ENCODE assay signal across 13 cellular contexts in the genomic region with DNA sequence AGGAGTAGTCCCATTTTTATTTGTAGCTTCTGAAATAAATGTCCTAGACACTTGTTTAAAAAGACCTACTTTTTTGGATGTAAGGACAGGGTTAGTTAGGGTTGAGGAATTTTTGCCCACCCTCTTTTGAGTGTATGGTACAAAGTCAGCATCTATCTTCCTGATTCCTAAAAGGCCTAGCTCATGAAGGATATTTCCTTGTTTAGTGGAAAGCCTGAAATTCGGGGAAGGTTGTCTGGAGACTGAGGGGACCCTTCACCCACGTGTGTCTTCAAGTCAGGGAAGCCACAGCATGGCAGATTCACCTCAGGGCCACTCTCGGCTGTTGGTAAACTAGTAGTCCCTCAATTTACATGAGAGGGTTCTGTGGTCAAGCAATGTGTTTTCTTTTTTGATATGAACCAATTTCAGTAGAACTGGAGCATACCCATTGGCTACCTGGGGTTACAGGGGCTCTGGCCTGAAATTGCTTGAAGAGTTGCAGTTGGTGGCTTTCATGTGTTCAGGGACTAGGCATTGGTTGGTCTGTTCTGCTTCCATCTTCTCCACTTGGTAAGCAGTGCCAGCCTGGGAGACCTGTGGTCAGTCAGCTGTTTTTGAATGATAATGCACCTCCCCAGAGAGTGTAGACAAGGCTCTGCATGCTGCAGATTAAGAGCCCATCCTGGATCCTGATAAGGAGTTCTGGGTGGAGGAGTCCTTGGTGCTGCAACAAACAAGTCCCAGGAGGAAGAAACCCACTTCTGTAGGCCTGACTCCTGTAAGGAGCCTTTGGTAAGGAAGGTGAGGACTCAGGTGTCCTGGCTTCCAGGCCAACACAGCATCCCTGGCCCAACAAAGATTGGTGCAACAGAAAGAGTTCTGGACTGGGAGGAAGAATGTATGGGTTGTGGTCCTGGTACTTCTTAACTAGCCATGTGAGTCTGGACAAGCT. TPM values are rescaled to one million over a fixed set of nuclear protein-coding genes. Genes with fewer than 3 reads are reported as not detected.
DNase-seq lines count a peak whose midpoint lies in the region; ATAC-seq and TF ChIP-seq lines count a peak whose summit lies in the region.
"Had no signal": no experiment of that assay in that cellular context is flagged by ENCODE, and none has a peak within 500 bp of the region (broad histone marks: within the 10 kb centered on the region; RNA-seq: fewer than 3 reads in every experiment).

No MANE protein-coding gene starts in this region.

- H3K4me1 Mint-ChIP-seq in CD4-positive, alpha-beta T cell (ENCODE audit: low read depth), result peaks cover 73% of the 10 kb centered on the region
- H3K4me1 Mint-ChIP-seq in activated CD4-positive, alpha-beta memory T cell treated with anti-CD3 and anti-CD28 coated beads for 36 hours (ENCODE audit: low read depth), result peaks cover 39% of the 10 kb centered on the region
- H3K4me1 Mint-ChIP-seq in naive B cell (peaks cover 59 to 79% (median 66%) of the 10 kb centered on the region in 3 donors), chondrocyte (ENCODE audit: low read depth) (peaks cover 40% of the 10 kb centered on the region)

- no peak for DNase-seq in CD4-positive, alpha-beta T cell
- no peak for DNase-seq in activated CD4-positive, alpha-beta memory T cell treated with anti-CD3 and anti-CD28 coated beads for 36 hours
- DNase-seq in naive B cell (no peak), NCI-H69 (lab: John Stamatoyannopoulos, UW) (no peak), DMS 273 treated with DMSO at 0.1 percent for 48 hours (lab: John Stamatoyannopoulos, UW) (no peak), SKM-1 treated with dmso at 0.1 percent for 144 hours (lab: John Stamatoyannopoulos, UW; ENCODE audit: unreplicated experiment) (no peak), chondrocyte (ENCODE audit: low spot score) (no peak)
- DNase-seq: Caco-2; central memory CD4-positive, alpha-beta T cell; stimulated activated naive CD4-positive, alpha-beta T cell treated with Interleukin-2 at 50 U/mL for 16 hours had no signal

- no peak overlapping the region for H3K27ac ChIP-seq in CD4-positive, alpha-beta T cell (ENCODE audit: low read depth, low read length)

- CTCF ChIA-PET in CD4-positive, alpha-beta T cell (lab: Charles Lee), result interaction anchor here (0.8 to 10.5 kb wide), 3 partner anchors 14 to 43 kb away, joined by 4 to 106 read pairs (median 81); no protein-coding TSS in a partner anchor
- CTCF ChIA-PET in activated CD4-positive, alpha-beta memory T cell treated with anti-CD3 and anti-CD28 coated beads for 36 hours (lab: Charles Lee), result interaction anchor here (0.8 to 9.7 kb wide), 3 partner anchors 14 to 31 kb away, joined by 3 to 138 read pairs (median 113); no protein-coding TSS in a partner anchor

- no peaks in the 10 kb centered on the region for H3K27me3 ChIP-seq in CD4-positive, alpha-beta T cell (ENCODE audit: control insufficient read depth, insufficient read depth, low read length)

- peak overlapping the region; percentile 98 for H3K27ac Mint-ChIP-seq in CD4-positive, alpha-beta T cell
- H3K27ac Mint-ChIP-seq in activated CD4-positive, alpha-beta memory T cell treated with anti-CD3 and anti-CD28 coated beads for 36 hours, result peak overlapping the region; percentile 67
- H3K27ac Mint-ChIP-seq in naive B cell (peak overlapping the region; percentile 49 to 99 (median 68)), chondrocyte (ENCODE audit: unreplicated experiment) (no peak overlapping the region)

- H3K4me3 Mint-ChIP-seq in CD4-positive, alpha-beta T cell, result peak overlapping the region; percentile 95
- H3K4me3 Mint-ChIP-seq in activated CD4-positive, alpha-beta memory T cell treated with anti-CD3 and anti-CD28 coated beads for 36 hours, result no peak overlapping the region
- H3K4me3 Mint-ChIP-seq in naive B cell, result peak overlapping the region; percentile 19 to 100 (median 60)
- H3K4me3 Mint-ChIP-seq in chondrocyte (ENCODE audit: unreplicated experiment), result no peak overlapping the region

- H3K27me3 Mint-ChIP-seq in CD4-positive, alpha-beta T cell, result no peaks in the 10 kb centered on the region
- H3K27me3 Mint-ChIP-seq in activated CD4-positive, alpha-beta memory T cell treated with anti-CD3 and anti-CD28 coated beads for 36 hours, result no peaks in the 10 kb centered on the region
- H3K27me3 Mint-ChIP-seq in naive B cell (no peaks in the 10 kb centered on the region), chondrocyte (ENCODE audit: low read depth) (no peaks in the 10 kb centered on the region)

- intact Hi-C loops in CD4-positive, alpha-beta T cell (cut with DNase I, micrococcal nuclease), result no loop called here
- intact Hi-C loops in activated CD4-positive, alpha-beta memory T cell treated with anti-CD3 and anti-CD28 coated beads for 36 hours (cut with micrococcal nuclease), result no loop called here

- H3K9me3 Mint-ChIP-seq in CD4-positive, alpha-beta T cell, result no peaks in the 10 kb centered on the region
- no peaks in the 10 kb centered on the region for H3K9me3 Mint-ChIP-seq in activated CD4-positive, alpha-beta memory T cell treated with anti-CD3 and anti-CD28 coated beads for 36 hours
- no peaks in the 10 kb centered on the region for H3K9me3 Mint-ChIP-seq in naive B cell
- no peaks in the 10 kb centered on the region for H3K9me3 Mint-ChIP-seq in chondrocyte (ENCODE audit: low read depth)

- peaks cover 63% of the 10 kb centered on the region for H3K36me3 Mint-ChIP-seq in CD4-positive, alpha-beta T cell (ENCODE audit: low read depth)
- H3K36me3 Mint-ChIP-seq in activated CD4-positive, alpha-beta memory T cell treated with anti-CD3 and anti-CD28 coated beads for 36 hours, result peaks cover 56% of the 10 kb centered on the region
- peaks cover 34 to 46% of the 10 kb centered on the region in 2 donors for H3K36me3 Mint-ChIP-seq in naive B cell
- H3K36me3 Mint-ChIP-seq in chondrocyte (ENCODE audit: low read depth), result peaks cover 24% of the 10 kb centered on the region

- POLR2A ChIA-PET in CD4-positive, alpha-beta T cell (lab: Charles Lee), result interaction anchor here (6.8 to 9.7 kb wide), 4 partner anchors 12 to 37 kb away, joined by 63 to 868 read pairs (median 417); no protein-coding TSS in a partner anchor
- POLR2A ChIA-PET in activated CD4-positive, alpha-beta memory T cell treated with anti-CD3 and anti-CD28 coated beads for 36 hours (lab: Charles Lee), result interaction anchor here (2.3 to 9.3 kb wide), 2 partner anchors 12 to 22 kb away, joined by 7 to 238 read pairs; no protein-coding TSS in a partner anchor

- ATAC-seq in CD4-positive, alpha-beta T cell (ENCODE audit: poor library complexity), result no peak
- ATAC-seq in GM18909 (IDR thresholded peaks at IDR 0.05; ENCODE audit: poor library complexity, unreplicated experiment) (peak; percentile 32), naive B cell (ENCODE audit: low read depth in 2 of 2) (no peak)

- no peak for TF ChIP-seq CTCF in CD4-positive, alpha-beta T cell (IDR thresholded peaks at IDR 0.05)
- no peak for TF ChIP-seq CTCF in chondrocyte (IDR thresholded peaks at IDR 0.05)

- no peaks in the 10 kb centered on the region for H3K9me3 ChIP-seq in CD4-positive, alpha-beta T cell (ENCODE audit: control insufficient read depth, low read length)
- H3K9me3 ChIP-seq: Caco-2, HAP-1 had no signal

RNA-seq across cellular contexts. Expression of gene BTG2, which starts 6.3 kb away (rescaled TPM):
- total RNA-seq in CD4-positive, alpha-beta T cell, result 100 to 1,000 TPM; 802 to 849 TPM
- total RNA-seq in activated CD4-positive, alpha-beta memory T cell treated with anti-CD3 and anti-CD28 coated beads for 36 hours, result 100 to 1,000 TPM; 150 TPM
- 100 to 1,000 TPM; 315 to 687 (median 417) TPM for polyA plus RNA-seq in naive B cell (ENCODE audit: low read depth in 6 of 6)
- total RNA-seq in chondrocyte, result 33.2 to 41.3 TPM (median 39.9 TPM) in 3 replicates

RNA-seq across cellular contexts. Expression of gene FMOD, which starts 39.3 kb away (rescaled TPM):
- not detected for total RNA-seq in CD4-positive, alpha-beta T cell
- 1 to 10 TPM in 1 of 2 experiments, under 1 TPM in 1; 0.95 to 1.9 TPM for total RNA-seq in activated CD4-positive, alpha-beta memory T cell treated with anti-CD3 and anti-CD28 coated beads for 36 hours
- polyA plus RNA-seq in naive B cell (ENCODE audit: low read depth in 6 of 6), result not detected
- total RNA-seq in chondrocyte, result 0.47 to 0.92 TPM (median 0.85 TPM) in 3 replicates
- total RNA-seq: HT1080 had no signal

Comparison
In these comparisons a context has a peak if more than half of its experiments do, and no peak if none do; other contexts are left out.
1. H3K4me3 Mint-ChIP-seq: peak in CD4-positive, alpha-beta T cell (single experiment) and naive B cell (8 of 8); none in activated CD4-positive, alpha-beta memory T cell treated with anti-CD3 and anti-CD28 coated beads for 36 hours (single experiment) and chondrocyte (single experiment).
2. RNA of gene BTG2, which starts 6.3 kb away (total RNA-seq): 802 to 849 TPM in CD4-positive, alpha-beta T cell; 150 TPM in activated CD4-positive, alpha-beta memory T cell treated with anti-CD3 and anti-CD28 coated beads for 36 hours and 33.2 to 41.3 TPM in chondrocyte; every median in the first group is over 4 times any median in the second.